15 cellular contexts compared by ENCODE assay signal in genomic region chr3:183907911-183908331, GRCh38. TPM values are rescaled to one million over a fixed set of nuclear protein-coding genes. Genes with fewer than 3 reads are reported as not detected.
DNase-seq lines count a peak whose midpoint lies in the region; TF ChIP-seq lines count a peak whose summit lies in the region.
"Had no signal": no experiment of that assay in that cellular context is flagged by ENCODE, and none has a peak within 500 bp of the region (broad histone marks: within the 10 kb centered on the region; RNA-seq: fewer than 3 reads in every experiment).

No MANE protein-coding gene starts in this region.

- H3K79me2 ChIP-seq in osteoblast (ENCODE audit: insufficient read depth, low read length) = no peaks in the 10 kb centered on the region

- TF ChIP-seq CTCF in HEK293 (tag by site-specific recombination; IDR thresholded peaks at IDR 0.05) (no peak), osteoblast (IDR thresholded peaks at IDR 0.05; ENCODE audit: extremely low read depth, low read depth, low read length) (no peak)

- no peak overlapping the region for H2AFZ ChIP-seq in osteoblast (ENCODE audit: low read length)

- H3K4me2 ChIP-seq in osteoblast (ENCODE audit: insufficient read depth, low read length) = no peak overlapping the region

- CTCF ChIA-PET in HEK293 (lab: Yijun Ruan, JAX) = interaction anchor here (0.8 kb wide), 2 partner anchors 12 to 114 kb away, joined by 3 read pairs; no protein-coding TSS in a partner anchor

- H3K4me3 ChIP-seq in HEK293 (ENCODE audit: low read depth, low read length) (no peak overlapping the region), osteoblast (ENCODE audit: insufficient read depth, low read length) (no peak overlapping the region)
- H3K4me3 ChIP-seq: HAP-1, SJSA1 had no signal

- H3K27ac ChIP-seq in HEK293 (ENCODE audit: extremely low read depth, low read depth, low read length) = no peak overlapping the region
- H3K27ac ChIP-seq in osteoblast (ENCODE audit: low read depth, low read length) = no peak overlapping the region
- H3K27ac ChIP-seq: RWPE1, SJSA1 had no signal

- DNase-seq in NCI-H748 (lab: John Stamatoyannopoulos, UW; ENCODE audit: unreplicated experiment) (peak; percentile 7), NCI-H748 treated with DMSO at 0.1 percent for 48 hours (lab: John Stamatoyannopoulos, UW) (no peak), RPMI8226 (peak; percentile 50), osteoblast (ENCODE audit: insufficient read length, low spot score, missing footprints) (peak; percentile 57), NCI-H1930 (lab: John Stamatoyannopoulos, UW) (no peak), SW 1271 (lab: John Stamatoyannopoulos, UW) (no peak)
- DNase-seq: COR-L47, NCI-H1105 treated with DMSO at 0.1 percent for 48 hours, NCI-H2081, NCI-H446, OCI-M1 had no signal

- H3K9me3 ChIP-seq in HEK293 (ENCODE audit: control insufficient read depth, insufficient read depth, low read depth, low read length) (no peaks in the 10 kb centered on the region), osteoblast (ENCODE audit: low read depth, low read length) (no peaks in the 10 kb centered on the region)
- H3K9me3 ChIP-seq: HAP-1, SJSA1 had no signal

- peaks cover 5% of the 10 kb centered on the region for H3K27me3 ChIP-seq in osteoblast (ENCODE audit: insufficient read depth, low read length)
- H3K27me3 ChIP-seq: SJSA1 had no signal

- no peaks in the 10 kb centered on the region for H3K4me1 ChIP-seq in HEK293 (ENCODE audit: control insufficient read depth, insufficient read depth, low read length)
- H3K4me1 ChIP-seq in osteoblast (ENCODE audit: insufficient read depth, low read length) = no peaks in the 10 kb centered on the region
- H3K4me1 ChIP-seq: HAP-1, SJSA1 had no signal

- POLR2A ChIA-PET in HEK293 (lab: Yijun Ruan, JAX) = no interaction called here

- H4K20me1 ChIP-seq in osteoblast (ENCODE audit: insufficient read depth, low read length) = no peaks in the 10 kb centered on the region

- H3K36me3 ChIP-seq in HEK293 (ENCODE audit: control insufficient read depth in 2 of 2, insufficient read depth in 1 of 2, low read length in 2 of 2) = no peaks in the 10 kb centered on the region
- no peaks in the 10 kb centered on the region for H3K36me3 ChIP-seq in osteoblast (ENCODE audit: insufficient read depth, low read length)
- H3K36me3 ChIP-seq: HAP-1, SJSA1 had no signal

TF ChIP-seq in HEK293, 187 proteins besides CTCF, POLR2A, EP300 and RAD21:
- TF ChIP-seq EGR2 (tag by site-specific recombination; IDR thresholded peaks at IDR 0.05; ENCODE audit: low read depth) (peak; percentile 75), ZFHX2 (tag by site-specific recombination; conservative IDR thresholded peaks at IDR 0.05) (peak; percentile 68), ZNF23 (tag by site-specific recombination; IDR thresholded peaks at IDR 0.05; ENCODE audit: borderline replicate concordance) (no peak), ZFP69B (tag by site-specific recombination; IDR thresholded peaks at IDR 0.05) (no peak)

RNA-seq across cellular contexts. Expression of gene PARL, which starts 23.2 kb away (rescaled TPM):
- total RNA-seq in osteoblast = 26.8 and 34.0 TPM in 2 replicates

Comparison
In these comparisons a context has a peak if more than half of its experiments do, and no peak if none do; other contexts are left out.
1. DNase-seq: peak in NCI-H748 (single experiment), RPMI8226 (single experiment) and osteoblast (single experiment); none in NCI-H748 treated with DMSO at 0.1 percent for 48 hours (single experiment), NCI-H1930 (0 of 2) and SW 1271 (0 of 2).